ENCODE assay signal across 29 cellular contexts in genomic region chr7:87159538-87159937, GRCh38. TPM values are rescaled to one million over a fixed set of nuclear protein-coding genes. Genes with fewer than 3 reads are reported as not detected.
DNase-seq lines count a peak whose midpoint lies in the region; ATAC-seq, FAIRE-seq and TF ChIP-seq lines count a peak whose summit lies in the region.
"Had no signal": no experiment of that assay in that cellular context is flagged by ENCODE, and none has a peak within 500 bp of the region (broad histone marks: within the 10 kb centered on the region; RNA-seq: fewer than 3 reads in every experiment).

No MANE protein-coding gene starts in this region.

- 0 out of 2 replicates have a peak, but pooled peaks cover 3% of the 10 kb centered on the region for H4K20me1 ChIP-seq in K562 (replicated peaks; ENCODE audit: control insufficient read depth, insufficient read depth, low read length)

- 71% methylated on average over 2 of the region's 2 CpGs for WGBS in K562 (ENCODE audit: insufficient coverage, low coverage, missing lambda C conversion rate)
- 74 to 85% (median 84%) methylated on average over 2 of the region's 2 CpGs for WGBS in small intestine, 3 donors

- no peak overlapping the region for H3K9ac ChIP-seq in K562 (ENCODE audit: insufficient read depth in 1 of 2, low read depth in 2 of 2, low read length in 2 of 2)
- H3K9ac ChIP-seq: BLaER1 treated with 17β-estradiol and CSF1 and Interleukin-3, amounts not matched to agents 10 nM and 100 nM had no signal

- H3K9me1 ChIP-seq in K562 (ENCODE audit: control insufficient read depth, insufficient read depth, low read length), result no peaks in the 10 kb centered on the region

- no peak for TF ChIP-seq RAD21 in K562 (CRISPR knock-in tag; conservative IDR thresholded peaks at IDR 0.05 in 1 of 2, IDR thresholded peaks at IDR 0.05 in 1 of 2)

- DNase-seq in GM06990 (ENCODE audit: extremely low read depth, insufficient read length) (peak; percentile 29), K562 (ENCODE audit: extremely low read depth in 1 of 4, low spot score in 3 of 4) (no peak), C1 segment of cervical spinal cord (lab: John Stamatoyannopoulos, UW) (no peak), small intestine (no peak), Right ventricle myocardium inferior (ENCODE audit: missing footprints) (no peak)
- DNase-seq: activated CD4-positive, alpha-beta T cell treated with anti-CD3 and anti-CD28 coated beads for 1 hour; activated CD8-positive, alpha-beta T cell treated with anti-CD3 and anti-CD28 coated beads for 36 hours; activated effector memory CD4-positive, alpha-beta T cell treated with anti-CD3 and anti-CD28 coated beads, Interleukin-2, amount 50 U/mL, for 16 hours; activated naive CD8-positive, alpha-beta T cell treated with anti-CD3 and anti-CD28 coated beads, Interleukin-2, amount 50 U/mL, for 24 hours; activated T-cell treated with anti-CD3 and anti-CD28 coated beads for 4 hours; EL; head of caudate nucleus; kidney glomerular epithelial cell; lower lobe of right lung; MM.1S; NCI-H1417 treated with DMSO at 0.1 percent for 48 hours; NCI-H446; Peyer's patch; SJCRH30; stimulated activated CD8-positive, alpha-beta memory T cell treated with anti-CD3 and anti-CD28 coated beads, Interleukin-4, amount 100 ng/mL, for 48 hours; stomach; T-helper 1 cell; tibial artery had no signal

- CTCF ChIA-PET in K562 (lab: Yijun Ruan, JAX; ENCODE audit: low intra/inter-chr PET ratio), result interaction anchor here (0.7 kb wide), 1 partner anchor 67 kb away, joined by 4 read pairs; no protein-coding TSS in a partner anchor

- TF ChIP-seq POLR2A in K562 (conservative IDR thresholded peaks at IDR 0.05), result no peak

- POLR2A ChIA-PET in K562 (lab: Yijun Ruan, JAX), result interaction anchor here (0.6 to 1.1 kb wide), 2 partner anchors 19 to 187 kb away, joined by 3 read pairs; no protein-coding TSS in a partner anchor

- H3K36me3 ChIP-seq in GM06990 (ENCODE audit: control insufficient read depth, insufficient read depth, low read length), result no peaks in the 10 kb centered on the region; the same call in 1 of the 2 replicates
- peaks cover 55% of the 10 kb centered on the region for H3K36me3 ChIP-seq in K562 (ENCODE audit: control insufficient read depth, insufficient read depth, low read length)
- no peaks in the 10 kb centered on the region for H3K36me3 ChIP-seq in small intestine (ENCODE audit: control insufficient read depth in 2 of 2, insufficient read depth in 2 of 2, low read length in 2 of 2)
- H3K36me3 ChIP-seq: prostate gland had no signal

- H3K4me1 ChIP-seq in K562 (replicated peaks in 1 of 2; ENCODE audit: control insufficient read depth in 2 of 2, insufficient read depth in 2 of 2, low read length in 2 of 2), result peaks cover 3 to 20% of the 10 kb centered on the region in 2 experiments; a peak in 2 of 5 replicates
- H3K4me1 ChIP-seq in small intestine (ENCODE audit: control insufficient read depth in 2 of 2, insufficient read depth in 1 of 2, low read depth in 1 of 2, low read length in 1 of 2), result peaks cover 0 to 6% of the 10 kb centered on the region in 2 donors
- H3K4me1 ChIP-seq: prostate gland had no signal

- no peak overlapping the region for H2AFZ ChIP-seq in K562 (ENCODE audit: low read depth, low read length)

- H3K9me3 ChIP-seq in K562 (replicated peaks; ENCODE audit: control insufficient read depth, insufficient read depth, low read depth, low read length) (no peaks in the 10 kb centered on the region), small intestine (ENCODE audit: control insufficient read depth, low read depth) (no peaks in the 10 kb centered on the region)
- H3K9me3 ChIP-seq: BLaER1 treated with 17β-estradiol and CSF1 and Interleukin-3, amounts not matched to agents 10 nM and 100 nM; lower lobe of right lung; Peyer's patch; prostate gland; SJCRH30; stomach; tibial artery had no signal

- no peak for TF ChIP-seq EP300 in K562 (IDR thresholded peaks at IDR 0.05; ENCODE audit: low read length)

- no peak for FAIRE-seq in K562 (lab: Jason Lieb, UNC)
- no peak for FAIRE-seq in small intestine (lab: Jason Lieb, UNC)
- FAIRE-seq: TTC549 had no signal

- H3K27me3 ChIP-seq in GM06990 (replicated peaks; ENCODE audit: control insufficient read depth, insufficient read depth, low read length), result no peaks in the 10 kb centered on the region
- no peaks in the 10 kb centered on the region for H3K27me3 ChIP-seq in K562 (ENCODE audit: control insufficient read depth in 2 of 2, insufficient read depth in 2 of 2, low read length in 2 of 2)
- no peaks in the 10 kb centered on the region for H3K27me3 ChIP-seq in small intestine (ENCODE audit: control insufficient read depth in 2 of 2, insufficient read depth in 2 of 2, low read length in 2 of 2)
- H3K27me3 ChIP-seq: BLaER1 treated with 17β-estradiol and CSF1 and Interleukin-3, amounts not matched to agents 10 nM and 100 nM; Peyer's patch; SJCRH30; stomach; tibial artery had no signal

- H3K4me3 ChIP-seq in GM06990 (replicated peaks; ENCODE audit: low read depth, low read length) (no peak overlapping the region), K562 (no peak overlapping the region), small intestine (ENCODE audit: low read depth in 1 of 2, low read length in 2 of 2) (no peak overlapping the region)
- H3K4me3 ChIP-seq: BLaER1 treated with 17β-estradiol and CSF1 and Interleukin-3, amounts not matched to agents 10 nM and 100 nM; lower lobe of right lung; Peyer's patch; prostate gland; SJCRH30; stomach; tibial artery had no signal

- intact Hi-C loops in K562 (cut with micrococcal nuclease) (loop anchor here (10.0 kb wide), 1 partner anchor 715 kb away; the partner anchor contains the start of genes DBF4 and SLC25A40), Right ventricle myocardium inferior (cut with DNase I) (loop anchor here (5.0 to 10.0 kb wide), 2 partner anchors 43 to 715 kb away; partner anchors contain the start of genes DBF4 and SLC25A40)

- ATAC-seq in GM18909 (IDR thresholded peaks at IDR 0.05; ENCODE audit: poor library complexity, unreplicated experiment) (peak; percentile 53), HG02885 (IDR thresholded peaks at IDR 0.05; ENCODE audit: poor library complexity, unreplicated experiment) (peak; percentile 51), K562 (peak; percentile 44), Right ventricle myocardium inferior (no peak), GM18520 (IDR thresholded peaks at IDR 0.05; ENCODE audit: unreplicated experiment) (no peak)
- ATAC-seq: activated CD8-positive, alpha-beta T cell treated with anti-CD3 and anti-CD28 coated beads for 36 hours; activated naive CD8-positive, alpha-beta T cell treated with anti-CD3 and anti-CD28 coated beads, Interleukin-2, amount 50 U/mL, for 24 hours; lower lobe of right lung had no signal

- H3K79me2 ChIP-seq in K562 (ENCODE audit: control insufficient read depth, insufficient read depth, low read length), result peaks cover 66% of the 10 kb centered on the region

- TF ChIP-seq CTCF in GM06990 (IDR thresholded peaks at IDR 0.05; ENCODE audit: insufficient read depth, low read length, poor library complexity, severe bottlenecking), result no peak
- TF ChIP-seq CTCF in K562 (IDR thresholded peaks at IDR 0.05 in 2 of 3, conservative IDR thresholded peaks at IDR 0.05 in 1 of 3; ENCODE audit: insufficient read depth in 2 of 3, low read depth in 1 of 3, low read length in 3 of 3), result no peak

- BruUV-seq in K562 (replicated peaks; lab: Mats Ljungman, UMichigan), result no TSS peak

- in situ Hi-C loops in K562 (cut with MboI), result no loop called here

- no peak overlapping the region for H3K27ac ChIP-seq in K562 (ENCODE audit: extremely low read depth, low read depth, low read length)
- H3K27ac ChIP-seq in small intestine (ENCODE audit: low read depth in 1 of 2, low read length in 1 of 2), result no peak overlapping the region
- H3K27ac ChIP-seq: BLaER1 treated with 17β-estradiol and CSF1 and Interleukin-3, amounts not matched to agents 10 nM and 100 nM; lower lobe of right lung; Peyer's patch; prostate gland; SJCRH30; stomach; tibial artery had no signal

- no peak overlapping the region for H3K4me2 ChIP-seq in K562 (ENCODE audit: insufficient read depth, low read length)
- H3K4me2 ChIP-seq: BLaER1 treated with 17β-estradiol and CSF1 and Interleukin-3, amounts not matched to agents 10 nM and 100 nM had no signal

RNA-seq across cellular contexts. Expression of gene DMTF1, which starts 7.3 kb away (rescaled TPM):
- 246 and 960 TPM in 2 replicates for total RNA-seq in K562 (2011; cell fraction: chromatin; rRNA removed; ENCODE audit: low replicate concordance)
- total RNA-seq in K562 (2011; cell fraction: nucleolus; rRNA removed), result 112 and 178 TPM in 2 replicates
- 283 and 397 TPM in 2 replicates for total RNA-seq in K562 (2011; cell fraction: nucleoplasm; rRNA removed)
- total RNA-seq in K562 (2014; rRNA removed), result 56.4 and 56.7 TPM in 2 replicates
- 89.4 and 95.7 TPM in 2 replicates for total RNA-seq in K562 (2014; rRNA removed; fragmentation: Illumina TruSeq; extraction: Trizol)
- 72.5 and 90.5 TPM in 2 replicates for total RNA-seq in K562 (2015; rRNA removed; fragmentation: Illumina TruSeq; extraction: Trizol)
- 62.5 and 64.3 TPM in 2 replicates for total RNA-seq in K562 (2021)
- 205 and 208 TPM in 2 replicates for polyA plus RNA-seq in K562 (2011; rRNA removed)
- 52.2 and 63.2 TPM in 2 replicates for polyA plus RNA-seq in K562 (2011; cell fraction: cytosol; rRNA removed)
- polyA plus RNA-seq in K562 (2011; cell fraction: nucleus; rRNA removed), result 617 and 696 TPM in 2 replicates
- polyA plus RNA-seq in K562 (2012), result 45.0 and 77.9 TPM in 2 replicates
- polyA plus RNA-seq in K562 (2014; fragmentation: Illumina TruSeq; extraction: Trizol), result 92.7 and 98.5 TPM in 2 replicates
- polyA plus RNA-seq in K562 (2014; fragmentation: Nextera tagmentation; extraction: Ambion mirVana), result 10 to 100 TPM; 25.7 to 52.4 TPM
- polyA plus RNA-seq in K562 (2014; rRNA removed), result 71.4 and 74.7 TPM in 2 replicates
- 313 and 334 TPM in 2 replicates for polyA minus RNA-seq in K562 (2011; rRNA and poly(A)+ RNA removed)
- 36.5 and 39.3 TPM in 2 replicates for polyA minus RNA-seq in K562 (2011; cell fraction: cytosol; rRNA and poly(A)+ RNA removed)
- 358 and 510 TPM in 2 replicates for polyA minus RNA-seq in K562 (2011; cell fraction: nucleus; rRNA and poly(A)+ RNA removed)
- 10 to 100 TPM; 15.4 to 35.8 (median 15.4) TPM for polyA plus RNA-seq in small intestine
- 22.1 TPM for total RNA-seq in Right ventricle myocardium inferior

RNA-seq across cellular contexts. Expression of gene TMEM243, which starts 60.0 kb away (rescaled TPM):
- total RNA-seq in K562 (2011; cell fraction: chromatin; rRNA removed; ENCODE audit: low replicate concordance), result 3.9 and 7.3 TPM in 2 replicates
- 2.2 and 3.9 TPM in 2 replicates for total RNA-seq in K562 (2011; cell fraction: nucleolus; rRNA removed)
- 4.3 and 6.5 TPM in 2 replicates for total RNA-seq in K562 (2011; cell fraction: nucleoplasm; rRNA removed)
- total RNA-seq in K562 (2014; rRNA removed) (6.6 and 8.6 TPM in 2 replicates), K562 (2014; rRNA removed; fragmentation: Illumina TruSeq; extraction: Trizol) (8.4 and 8.6 TPM in 2 replicates), K562 (2015; rRNA removed; fragmentation: Illumina TruSeq; extraction: Trizol) (5.2 and 6.7 TPM in 2 replicates), K562 (2021) (5.7 and 6.1 TPM in 2 replicates), Right ventricle myocardium inferior (5.9 TPM)
- polyA plus RNA-seq in K562 (2011; rRNA removed) (5.1 and 6.3 TPM in 2 replicates), K562 (2014; fragmentation: Illumina TruSeq; extraction: Trizol) (6.3 and 6.6 TPM in 2 replicates), K562 (2014; fragmentation: Nextera tagmentation; extraction: Ambion mirVana) (1 to 10 TPM; 3.9 to 4.2 TPM), K562 (2014; rRNA removed) (7.2 and 8.5 TPM in 2 replicates), small intestine (10 to 100 TPM; 18.6 to 35.1 (median 31.9) TPM)
- polyA plus RNA-seq in K562 (2011; cell fraction: cytosol; rRNA removed), result 1.8 and 4.2 TPM in 2 replicates
- 4.3 and 6.7 TPM in 2 replicates for polyA plus RNA-seq in K562 (2011; cell fraction: nucleus; rRNA removed)
- 5.5 and 18.3 TPM in 2 replicates for polyA plus RNA-seq in K562 (2012)
- 3.7 and 3.8 TPM in 2 replicates for polyA minus RNA-seq in K562 (2011; rRNA and poly(A)+ RNA removed)
- 3.5 TPM in 1 of 2 replicates, not detected in the other for polyA minus RNA-seq in K562 (2011; cell fraction: cytosol; rRNA and poly(A)+ RNA removed)
- 2.3 and 7.2 TPM in 2 replicates for polyA minus RNA-seq in K562 (2011; cell fraction: nucleus; rRNA and poly(A)+ RNA removed)

Comparison
In these comparisons a context has a peak if more than half of its experiments do, and no peak if none do; other contexts are left out.
1. ATAC-seq: peak in GM18909 (single experiment), HG02885 (single experiment) and K562 (single experiment); none in Right ventricle myocardium inferior (single experiment) and GM18520 (single experiment).